In genomic region chr15:37105795-37106333, GRCh38 we compare ENCODE assay signal across 25 cellular contexts. TPM values are rescaled to one million over a fixed set of nuclear protein-coding genes. Genes with fewer than 3 reads are reported as not detected.
DNase-seq lines count a peak whose midpoint lies in the region; ATAC-seq lines count a peak whose summit lies in the region.
"Had no signal": no experiment of that assay in that cellular context is flagged by ENCODE, and none has a peak within 500 bp of the region (broad histone marks: within the 10 kb centered on the region; RNA-seq: fewer than 3 reads in every experiment).

No MANE protein-coding gene starts in this region.

- H3K4me1 Mint-ChIP-seq in activated CD8-positive, alpha-beta memory T cell treated with anti-CD3 and anti-CD28 coated beads, Interleukin-2, amount 10 ng/mL, durations not matched to agents 7 days and 5 days: peaks cover 9% of the 10 kb centered on the region

- no peak overlapping the region for H3K9ac ChIP-seq in endocrine pancreas (ENCODE audit: control insufficient read depth, insufficient read depth, low read length)
- H3K9ac ChIP-seq in stomach smooth muscle (ENCODE audit: low read length in 2 of 2): no peak overlapping the region

- no peaks in the 10 kb centered on the region for H3K36me3 ChIP-seq in endocrine pancreas (ENCODE audit: control insufficient read depth, insufficient read depth, low read length)
- H3K36me3 ChIP-seq in muscle layer of duodenum (ENCODE audit: control insufficient read depth in 1 of 2, insufficient read depth in 2 of 2, low read length in 2 of 2): no peaks in the 10 kb centered on the region
- H3K36me3 ChIP-seq in stomach smooth muscle (ENCODE audit: control insufficient read depth in 2 of 2, insufficient read depth in 2 of 2, low read length in 2 of 2): no peaks in the 10 kb centered on the region
- H3K36me3 ChIP-seq: upper lobe of left lung had no signal

- no peak for ATAC-seq in activated CD8-positive, alpha-beta memory T cell treated with anti-CD3 and anti-CD28 coated beads, Interleukin-2, amount 10 ng/mL, durations not matched to agents 7 days and 5 days
- ATAC-seq: CD8-positive, alpha-beta T cell; effector memory CD8-positive, alpha-beta T cell; naive thymus-derived CD4-positive, alpha-beta T cell; Panc1; psoas muscle had no signal

- H3K9me3 Mint-ChIP-seq in activated CD8-positive, alpha-beta memory T cell treated with anti-CD3 and anti-CD28 coated beads, Interleukin-2, amount 10 ng/mL, durations not matched to agents 7 days and 5 days (ENCODE audit: low read depth): no peaks in the 10 kb centered on the region
- H3K9me3 Mint-ChIP-seq: activated CD4-positive, alpha-beta memory T cell treated with anti-CD3 and anti-CD28 coated beads, Interleukin-2, amount 10 ng/mL, durations not matched to agents 7 days and 5 days had no signal

- H3K4me1 ChIP-seq in endocrine pancreas (ENCODE audit: control insufficient read depth, insufficient read depth, low read length) (no peaks in the 10 kb centered on the region), muscle layer of duodenum (ENCODE audit: control insufficient read depth in 1 of 2, insufficient read depth in 2 of 2, low read length in 2 of 2) (peaks cover 0 to 3% of the 10 kb centered on the region in 2 donors), stomach smooth muscle (ENCODE audit: control insufficient read depth, insufficient read depth, low read length) (peaks cover 6% of the 10 kb centered on the region)

- H3K9me3 ChIP-seq in endocrine pancreas (ENCODE audit: control insufficient read depth, low read length) (no peaks in the 10 kb centered on the region), muscle layer of duodenum (ENCODE audit: control insufficient read depth in 1 of 2, low read length in 2 of 2) (no peaks in the 10 kb centered on the region), stomach smooth muscle (ENCODE audit: control insufficient read depth in 2 of 2, low read length in 2 of 2) (no peaks in the 10 kb centered on the region)
- H3K9me3 ChIP-seq: psoas muscle, upper lobe of left lung had no signal

- DNase-seq in NCI-H1417 (lab: John Stamatoyannopoulos, UW) (peak in 2 of 3 experiments; percentile 47 to 69), NCI-H1417 treated with DMSO at 0.1 percent for 48 hours (lab: John Stamatoyannopoulos, UW) (no peak), NCI-H1105 treated with DMSO at 0.1 percent for 48 hours (lab: John Stamatoyannopoulos, UW) (no peak)
- no peak for DNase-seq in activated CD8-positive, alpha-beta memory T cell treated with anti-CD3 and anti-CD28 coated beads, Interleukin-2, amount 50 U/mL, for 48 hours
- no peak for DNase-seq in activated CD8-positive, alpha-beta memory T cell treated with anti-CD3 and anti-CD28 coated beads, Interleukin-2, amount 10 ng/mL, durations not matched to agents 7 days and 5 days
- DNase-seq: activated CD4-positive, alpha-beta memory T cell treated with anti-CD3 and anti-CD28 coated beads, Interleukin-2, amount 10 ng/mL, durations not matched to agents 7 days and 5 days; activated CD4-positive, CD25-positive, alpha-beta regulatory T cell; activated T-cell treated with anti-CD3 and anti-CD28 coated beads, Interleukin-2, amount 50 U/mL, for 1 hour; amniotic stem cell; CD8-positive, alpha-beta T cell; effector memory CD8-positive, alpha-beta T cell; islet precursor cell; naive thymus-derived CD4-positive, alpha-beta T cell; NCI-H2029 treated with DMSO at 0.1 percent for 48 hours; NCI-H446 treated with DMSO at 0.1 percent for 48 hours; stimulated activated CD4-positive, alpha-beta T cell treated with anti-CD3 and anti-CD28 coated beads, Interleukin-4, amount 100 ng/mL, for 1 hour; T-helper 9 cell; upper lobe of left lung had no signal

- H3K36me3 Mint-ChIP-seq in activated CD8-positive, alpha-beta memory T cell treated with anti-CD3 and anti-CD28 coated beads, Interleukin-2, amount 10 ng/mL, durations not matched to agents 7 days and 5 days: peaks cover 6% of the 10 kb centered on the region
- H3K36me3 Mint-ChIP-seq: CD8-positive, alpha-beta T cell had no signal

- H3K27me3 ChIP-seq in endocrine pancreas (ENCODE audit: control insufficient read depth, insufficient read depth, low read length): no peaks in the 10 kb centered on the region
- H3K27me3 ChIP-seq in muscle layer of duodenum (ENCODE audit: low read depth, low read length): peaks cover 12% of the 10 kb centered on the region
- H3K27me3 ChIP-seq in stomach smooth muscle (ENCODE audit: control insufficient read depth in 1 of 2, insufficient read depth in 2 of 2, low read length in 2 of 2): peaks cover 0 to 21% of the 10 kb centered on the region in 2 donors

- H3K4me3 ChIP-seq in endocrine pancreas (ENCODE audit: control insufficient read depth, insufficient read depth, low read length): peak overlapping the region; percentile 92
- peak overlapping the region; percentile 12 to 83 for H3K4me3 ChIP-seq in muscle layer of duodenum (ENCODE audit: low read depth in 1 of 2, low read length in 2 of 2)
- H3K4me3 ChIP-seq in stomach smooth muscle (ENCODE audit: low read length in 2 of 2): peak overlapping the region in 1 of 2 donors; percentile 35
- H3K4me3 ChIP-seq: psoas muscle had no signal

- CTCF ChIA-PET in activated CD8-positive, alpha-beta memory T cell treated with anti-CD3 and anti-CD28 coated beads, Interleukin-2, amount 10 ng/mL, durations not matched to agents 7 days and 5 days (lab: Charles Lee): no interaction called here

- no peak overlapping the region for H3K27ac Mint-ChIP-seq in activated CD8-positive, alpha-beta memory T cell treated with anti-CD3 and anti-CD28 coated beads, Interleukin-2, amount 10 ng/mL, durations not matched to agents 7 days and 5 days
- H3K27ac Mint-ChIP-seq: activated CD4-positive, alpha-beta memory T cell treated with anti-CD3 and anti-CD28 coated beads, Interleukin-2, amount 10 ng/mL, durations not matched to agents 7 days and 5 days; CD8-positive, alpha-beta T cell; effector memory CD8-positive, alpha-beta T cell; naive thymus-derived CD4-positive, alpha-beta T cell; stimulated activated naive CD8-positive, alpha-beta T cell treated with anti-CD3 and anti-CD28 coated beads, Interleukin-15, Interleukin-2, amounts not matched to agents 100 ng/mL and 50 ng/mL, for 24 hours had no signal

- H3K27me3 Mint-ChIP-seq in activated CD8-positive, alpha-beta memory T cell treated with anti-CD3 and anti-CD28 coated beads, Interleukin-2, amount 10 ng/mL, durations not matched to agents 7 days and 5 days: peaks cover 97% of the 10 kb centered on the region

- H3K4me3 Mint-ChIP-seq in activated CD8-positive, alpha-beta memory T cell treated with anti-CD3 and anti-CD28 coated beads, Interleukin-2, amount 10 ng/mL, durations not matched to agents 7 days and 5 days: no peak overlapping the region
- H3K4me3 Mint-ChIP-seq: activated CD4-positive, alpha-beta memory T cell treated with anti-CD3 and anti-CD28 coated beads, Interleukin-2, amount 10 ng/mL, durations not matched to agents 7 days and 5 days; CD8-positive, alpha-beta T cell; naive thymus-derived CD4-positive, alpha-beta T cell; stimulated activated naive CD8-positive, alpha-beta T cell treated with anti-CD3 and anti-CD28 coated beads, Interleukin-15, Interleukin-2, amounts not matched to agents 100 ng/mL and 50 ng/mL, for 24 hours had no signal

- peak overlapping the region; percentile 82 for H3K27ac ChIP-seq in muscle layer of duodenum (ENCODE audit: low read length)
- H3K27ac ChIP-seq in stomach smooth muscle (ENCODE audit: low read length): peak overlapping the region; percentile 92
- H3K27ac ChIP-seq: 22Rv1, psoas muscle, upper lobe of left lung had no signal

RNA-seq across cellular contexts. Expression of gene MEIS2, which starts 5.5 kb away (rescaled TPM):
- total RNA-seq in activated CD8-positive, alpha-beta memory T cell treated with anti-CD3 and anti-CD28 coated beads, Interleukin-2, amount 10 ng/mL, durations not matched to agents 7 days and 5 days: under 1 TPM in 1 of 2 experiments, not detected in 1; 0.07 TPM
- total RNA-seq: activated CD4-positive, alpha-beta memory T cell treated with anti-CD3 and anti-CD28 coated beads, Interleukin-2, amount 10 ng/mL, durations not matched to agents 7 days and 5 days; CD8-positive, alpha-beta T cell had no signal

Comparison
In these comparisons a context has a peak if more than half of its experiments do, and no peak if none do; other contexts are left out.
1. DNase-seq: peak in NCI-H1417 (2 of 3); none in NCI-H1417 treated with DMSO at 0.1 percent for 48 hours (single experiment), activated CD8-positive, alpha-beta memory T cell treated with anti-CD3 and anti-CD28 coated beads, Interleukin-2, amount 50 U/mL, for 48 hours (single experiment), NCI-H1105 treated with DMSO at 0.1 percent for 48 hours (single experiment) and activated CD8-positive, alpha-beta memory T cell treated with anti-CD3 and anti-CD28 coated beads, Interleukin-2, amount 10 ng/mL, durations not matched to agents 7 days and 5 days (single experiment).